Comparison of ENCODE assay signal across 8 cellular contexts in the genomic region with DNA sequence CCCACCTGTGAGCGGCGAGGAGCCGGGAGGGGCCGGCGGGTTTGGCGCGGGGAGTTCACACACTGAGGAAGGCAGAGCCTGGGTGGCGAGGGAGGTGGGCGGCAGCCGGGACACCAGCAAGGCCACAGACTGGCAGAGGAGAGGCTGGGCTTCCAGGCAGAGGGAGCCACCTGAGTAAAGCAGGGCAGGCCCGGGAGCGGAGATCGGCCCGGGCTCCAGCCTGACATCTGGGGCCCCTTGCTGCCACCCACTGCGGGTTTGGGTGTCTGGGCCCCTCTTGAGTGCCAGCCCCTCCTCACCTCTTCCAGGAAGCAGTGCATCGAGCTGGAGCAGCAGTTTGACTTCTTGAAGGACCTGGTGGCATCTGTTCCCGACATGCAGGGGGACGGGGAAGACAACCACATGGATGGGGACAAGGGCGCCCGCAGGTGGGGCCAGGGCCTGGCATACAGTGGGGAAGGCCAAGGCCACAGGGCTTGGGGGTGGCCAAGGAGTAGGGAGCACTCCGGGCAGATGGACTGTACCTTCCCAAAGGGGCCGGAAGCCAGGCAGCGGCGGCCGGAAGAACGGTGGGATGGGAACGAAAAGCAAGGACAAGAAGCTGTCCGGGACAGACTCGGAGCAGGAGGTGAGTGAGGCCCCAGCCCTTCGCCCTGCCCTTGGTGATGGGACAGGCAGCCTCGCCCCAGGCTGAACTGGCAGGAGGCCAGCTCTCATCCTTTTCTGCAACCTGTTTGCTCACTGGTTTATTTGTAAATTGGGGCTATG. TPM values are rescaled to one million over a fixed set of nuclear protein-coding genes. Genes with fewer than 3 reads are reported as not detected.
DNase-seq lines count a peak whose midpoint lies in the region; ATAC-seq and TF ChIP-seq lines count a peak whose summit lies in the region.

No MANE protein-coding gene starts in this region.

- H3K9me3 ChIP-seq in BLaER1 (no peaks in the 10 kb centered on the region), adipocyte (ENCODE audit: control insufficient read depth, low read length) (no peaks in the 10 kb centered on the region), liver (ENCODE audit: control insufficient read depth in 4 of 4, low read length in 3 of 4) (no peaks in the 10 kb centered on the region), thoracic aorta (no peaks in the 10 kb centered on the region)

- H3K4me1 ChIP-seq in BLaER1, result peaks cover 45% of the 10 kb centered on the region
- peaks cover 40% of the 10 kb centered on the region for H3K4me1 ChIP-seq in adipocyte (ENCODE audit: control insufficient read depth, insufficient read depth, low read length)
- peaks cover 7 to 31% (median 21%) of the 10 kb centered on the region in 4 donors for H3K4me1 ChIP-seq in liver (ENCODE audit: control insufficient read depth in 4 of 4, insufficient read depth in 4 of 4, low read length in 3 of 4)
- peaks cover 39 to 43% of the 10 kb centered on the region in 2 donors for H3K4me1 ChIP-seq in thoracic aorta (ENCODE audit: control insufficient read depth in 1 of 2, low read depth in 2 of 2)

- peak overlapping the region; percentile 94 for H3K4me2 ChIP-seq in BLaER1

- DNase-seq in adipocyte (ENCODE audit: low read depth) (peak; percentile 50), thoracic aorta (ENCODE audit: low spot score) (no peak), middle frontal gyrus (ENCODE audit: extremely low spot score, low spot score) (no peak), dermis blood vessel endothelial cell (no peak), NCI-H2029 treated with DMSO at 0.1 percent for 48 hours (lab: John Stamatoyannopoulos, UW) (no peak)

- TF ChIP-seq CTCF in liver (IDR thresholded peaks at IDR 0.05; ENCODE audit: low read depth, low read length, missing input control), result no peak
- TF ChIP-seq CTCF in thoracic aorta (IDR thresholded peaks at IDR 0.05), result no peak

- H3K27ac ChIP-seq in BLaER1 (peak overlapping the region; percentile 65), liver (ENCODE audit: low read depth in 1 of 2, low read length in 2 of 2) (peak overlapping the region in 1 of 2 donors; percentile 67), thoracic aorta (peak overlapping the region; percentile 66 to 82)

- ATAC-seq in HG02884 (IDR thresholded peaks at IDR 0.05; ENCODE audit: unreplicated experiment) (peak; percentile 7), thoracic aorta (ENCODE audit: insufficient number of reproducible peaks, low FRiP score, low read depth) (no peak)

- H3K9ac ChIP-seq in BLaER1 (peak overlapping the region; percentile 86), adipocyte (ENCODE audit: low read length) (peak overlapping the region; percentile 92), liver (ENCODE audit: low read depth in 1 of 2, low read length in 2 of 2) (peak overlapping the region in 1 of 2 donors; percentile 27)

- TF ChIP-seq RAD21 in liver (IDR thresholded peaks at IDR 0.05), result no peak

- H4K20me1 ChIP-seq in BLaER1, result peaks cover 33% of the 10 kb centered on the region; the same call in 1 of the 2 replicates

- 41% methylated on average over 31 of the region's 31 CpGs for WGBS in liver

- no peaks in the 10 kb centered on the region for H3K27me3 ChIP-seq in BLaER1
- no peaks in the 10 kb centered on the region for H3K27me3 ChIP-seq in adipocyte (replicated peaks; ENCODE audit: control insufficient read depth, insufficient read depth, low read length)
- H3K27me3 ChIP-seq in liver (ENCODE audit: control insufficient read depth in 4 of 4, insufficient read depth in 4 of 4, low read length in 3 of 4), result no peaks in the 10 kb centered on the region
- H3K27me3 ChIP-seq in thoracic aorta (replicated peaks; ENCODE audit: insufficient read depth), result no peaks in the 10 kb centered on the region

- H3K36me3 ChIP-seq in BLaER1 (peaks cover 38% of the 10 kb centered on the region), adipocyte (ENCODE audit: control insufficient read depth, insufficient read depth, low read length, severe bottlenecking) (peaks cover 26% of the 10 kb centered on the region), liver (ENCODE audit: control insufficient read depth in 4 of 4, insufficient read depth in 3 of 4, low read depth in 1 of 4, low read length in 3 of 4) (peaks cover 0 to 9% (median 4%) of the 10 kb centered on the region in 4 donors), thoracic aorta (peaks cover 3% of the 10 kb centered on the region)

- H3K4me3 ChIP-seq in BLaER1 (peak overlapping the region; percentile 84), adipocyte (ENCODE audit: low read length) (peak overlapping the region; percentile 92), liver (ENCODE audit: low read depth in 1 of 3, low read length in 3 of 3) (peak overlapping the region; percentile 56 to 86 (median 76)), thoracic aorta (peak overlapping the region; percentile 86)

TF ChIP-seq in liver, 16 proteins besides CTCF, POLR2A, EP300 and RAD21:
- TF ChIP-seq FOXA1 (IDR thresholded peaks at IDR 0.05), result no peak
- TF ChIP-seq HNF4A (conservative IDR thresholded peaks at IDR 0.05), result no peak

RNA-seq across cellular contexts. Expression of a gene that starts 1.0 kb away (rescaled TPM):
- total RNA-seq in liver (10 to 100 TPM; 18.1 to 47.2 TPM), thoracic aorta (10 to 100 TPM; 82.5 to 91.2 TPM), dermis blood vessel endothelial cell (64.9 and 93.9 TPM in 2 replicates)
- polyA plus RNA-seq in liver, result 10 to 100 TPM; 37.3 to 57.3 TPM

RNA-seq across cellular contexts. Expression of a gene that starts 1.4 kb away (rescaled TPM):
- 1 to 10 TPM; 4.4 to 9.9 TPM for total RNA-seq in liver
- polyA plus RNA-seq in liver, result 10 to 100 TPM; 12.6 to 15.4 TPM
- 10 to 100 TPM; 16.3 to 27.9 TPM for total RNA-seq in thoracic aorta
- total RNA-seq in dermis blood vessel endothelial cell, result 17.0 and 20.0 TPM in 2 replicates

RNA-seq across cellular contexts. Expression of a gene that starts 20.0 kb away (rescaled TPM):
- total RNA-seq in liver, result under 1 TPM in 1 of 2 donors, not detected in 1; 0.17 TPM
- under 1 TPM in 1 of 2 donors, not detected in 1; 0.20 TPM for polyA plus RNA-seq in liver
- 100 to 1,000 TPM in 1 of 2 donors, 10 to 100 TPM in 1; 25.6 to 143 TPM for total RNA-seq in thoracic aorta
- 3.6 and 4.9 TPM in 2 replicates for total RNA-seq in dermis blood vessel endothelial cell

RNA-seq across cellular contexts. Expression of a gene that starts 25.1 kb away (rescaled TPM):
- not detected for total RNA-seq in liver
- under 1 TPM in 1 of 2 donors, not detected in 1; 0.02 TPM for polyA plus RNA-seq in liver
- total RNA-seq in thoracic aorta, result not detected
- not detected in 2 replicates for total RNA-seq in dermis blood vessel endothelial cell

RNA-seq across cellular contexts. Expression of a gene that starts 29.7 kb away (rescaled TPM):
- 1 to 10 TPM; 6.8 to 7.0 TPM for total RNA-seq in liver
- polyA plus RNA-seq in liver, result 10 to 100 TPM in 1 of 2 donors, 1 to 10 TPM in 1; 4.3 to 12.6 TPM
- total RNA-seq in thoracic aorta, result 100 to 1,000 TPM in 1 of 2 donors, 10 to 100 TPM in 1; 75.8 to 100 TPM
- total RNA-seq in dermis blood vessel endothelial cell, result 69.3 and 163 TPM in 2 replicates
